ENCODE assay signal across 8 cellular contexts in the genomic region with DNA sequence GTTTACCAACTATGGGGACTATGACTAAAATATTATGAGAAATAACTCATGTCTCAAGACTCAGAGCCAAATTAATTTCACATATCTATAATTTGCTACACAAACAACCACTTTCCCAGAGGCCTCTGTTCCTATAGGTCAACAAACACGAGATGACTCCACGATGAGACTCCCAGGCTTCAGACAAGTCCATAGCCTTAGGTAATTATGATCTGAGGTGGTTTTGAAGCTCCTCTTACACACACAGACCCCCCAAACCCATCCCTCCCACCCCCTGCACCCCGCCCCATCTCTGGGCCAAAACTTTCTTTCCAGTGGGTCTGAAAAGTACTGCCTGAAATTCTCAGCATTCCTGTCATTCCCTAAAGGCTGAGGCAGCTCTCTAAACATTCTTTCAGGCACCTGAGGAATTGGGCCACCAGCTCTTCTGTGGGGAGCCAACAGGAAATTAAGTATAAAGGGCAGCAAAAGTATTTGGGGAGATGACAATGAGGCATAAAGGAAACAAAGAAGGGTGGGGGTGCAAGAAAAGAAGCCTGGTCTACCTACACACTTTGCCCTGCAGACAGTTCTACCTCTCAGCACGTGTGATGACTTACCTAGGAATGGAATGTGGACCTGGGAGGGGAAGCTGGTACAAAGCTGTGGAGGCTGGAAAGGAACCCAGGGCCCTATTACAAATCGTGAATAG.
DNase-seq lines count a peak whose midpoint lies in the region; ATAC-seq and TF ChIP-seq lines count a peak whose summit lies in the region.

No MANE protein-coding gene starts in this region.

- H3K4me3 Mint-ChIP-seq in activated T-helper 2 cell treated with anti-CD3 and anti-CD28 coated beads, Interferon-gamma antibody, Interleukin-2, Interleukin-4, amounts not matched to agents 10 μg/mL and 5 μg/mL and 100 μg/mL, durations not matched to agents 14 hours and 24 hours and 36 hours (ENCODE audit: low read depth) = no peak overlapping the region

- intact Hi-C loops in gastrocnemius medialis (cut with DNase I; ENCODE audit: low total_unique reads) = loop anchor here (5.0 kb wide), 1 partner anchor 640 kb away; no protein-coding TSS in a partner anchor
- intact Hi-C loops in activated T-helper 2 cell treated with anti-CD3 and anti-CD28 coated beads, Interferon-gamma antibody, Interleukin-2, Interleukin-4, amounts not matched to agents 10 μg/mL and 5 μg/mL and 100 μg/mL, durations not matched to agents 14 hours and 24 hours and 36 hours (cut with micrococcal nuclease) = loop anchor here (5.0 kb wide), 1 partner anchor 640 kb away; no protein-coding TSS in a partner anchor

- no peak overlapping the region for H3K27ac Mint-ChIP-seq in activated T-helper 2 cell treated with anti-CD3 and anti-CD28 coated beads, Interferon-gamma antibody, Interleukin-2, Interleukin-4, amounts not matched to agents 10 μg/mL and 5 μg/mL and 100 μg/mL, durations not matched to agents 14 hours and 24 hours and 36 hours

- DNase-seq in GM04504 (ENCODE audit: low read depth) (peak; percentile 52), RPMI7951 (ENCODE audit: low read depth) (peak; percentile 71), fibroblast of the aortic adventitia (ENCODE audit: low read depth) (peak; percentile 85), renal cortical epithelial cell (ENCODE audit: low read depth) (peak; percentile 97), NCI-H526 (lab: John Stamatoyannopoulos, UW) (no peak), GM19240 (ENCODE audit: insufficient read length, low spot score) (no peak), gastrocnemius medialis (no peak)
- no peak for DNase-seq in activated T-helper 2 cell treated with anti-CD3 and anti-CD28 coated beads, Interferon-gamma antibody, Interleukin-2, Interleukin-4, amounts not matched to agents 10 μg/mL and 5 μg/mL and 100 μg/mL, durations not matched to agents 14 hours and 24 hours and 36 hours (ENCODE audit: low spot score)

- no peaks in the 10 kb centered on the region for H3K4me1 Mint-ChIP-seq in activated T-helper 2 cell treated with anti-CD3 and anti-CD28 coated beads, Interferon-gamma antibody, Interleukin-2, Interleukin-4, amounts not matched to agents 10 μg/mL and 5 μg/mL and 100 μg/mL, durations not matched to agents 14 hours and 24 hours and 36 hours (ENCODE audit: low read depth)

- in situ Hi-C loops in gastrocnemius medialis (cut with MboI; ENCODE audit: low sequenced_read_pairs in 4 of 4) = no loop called here

- H3K27me3 Mint-ChIP-seq in activated T-helper 2 cell treated with anti-CD3 and anti-CD28 coated beads, Interferon-gamma antibody, Interleukin-2, Interleukin-4, amounts not matched to agents 10 μg/mL and 5 μg/mL and 100 μg/mL, durations not matched to agents 14 hours and 24 hours and 36 hours (ENCODE audit: low read depth) = no peaks in the 10 kb centered on the region

- no peak for ATAC-seq in gastrocnemius medialis

- no peaks in the 10 kb centered on the region for H3K9me3 ChIP-seq in gastrocnemius medialis

- no peaks in the 10 kb centered on the region for H3K9me3 Mint-ChIP-seq in activated T-helper 2 cell treated with anti-CD3 and anti-CD28 coated beads, Interferon-gamma antibody, Interleukin-2, Interleukin-4, amounts not matched to agents 10 μg/mL and 5 μg/mL and 100 μg/mL, durations not matched to agents 14 hours and 24 hours and 36 hours

- peaks cover 0 to 5% of the 10 kb centered on the region in 2 donors for H3K4me1 ChIP-seq in gastrocnemius medialis

- no peak overlapping the region for H3K27ac ChIP-seq in gastrocnemius medialis

- no peak for TF ChIP-seq POLR2A in gastrocnemius medialis (IDR thresholded peaks at IDR 0.05)

- no peaks in the 10 kb centered on the region for H3K36me3 Mint-ChIP-seq in activated T-helper 2 cell treated with anti-CD3 and anti-CD28 coated beads, Interferon-gamma antibody, Interleukin-2, Interleukin-4, amounts not matched to agents 10 μg/mL and 5 μg/mL and 100 μg/mL, durations not matched to agents 14 hours and 24 hours and 36 hours (ENCODE audit: low read depth)

- H3K36me3 ChIP-seq in gastrocnemius medialis = no peaks in the 10 kb centered on the region

- TF ChIP-seq CTCF in fibroblast of the aortic adventitia (IDR thresholded peaks at IDR 0.05; ENCODE audit: insufficient read depth, low read length) (no peak), gastrocnemius medialis (IDR thresholded peaks at IDR 0.05 in 4 of 5, conservative IDR thresholded peaks at IDR 0.05 in 1 of 5) (no peak)

- no peak overlapping the region for H3K4me3 ChIP-seq in fibroblast of the aortic adventitia (ENCODE audit: low read depth, low read length)
- no peak overlapping the region for H3K4me3 ChIP-seq in gastrocnemius medialis

- no peaks in the 10 kb centered on the region for H3K27me3 ChIP-seq in gastrocnemius medialis

Comparison
In these comparisons a context has a peak if more than half of its experiments do, and no peak if none do; other contexts are left out.
1. DNase-seq: peak in GM04504 (single experiment), RPMI7951 (single experiment), fibroblast of the aortic adventitia (single experiment) and renal cortical epithelial cell (single experiment); none in NCI-H526 (0 of 2), GM19240 (single experiment), gastrocnemius medialis (0 of 2) and activated T-helper 2 cell treated with anti-CD3 and anti-CD28 coated beads, Interferon-gamma antibody, Interleukin-2, Interleukin-4, amounts not matched to agents 10 μg/mL and 5 μg/mL and 100 μg/mL, durations not matched to agents 14 hours and 24 hours and 36 hours (single experiment).